ENCODE assay signal across 13 cellular contexts in genomic region chr2:128366746-128367511, GRCh38. TPM values are rescaled to one million over a fixed set of nuclear protein-coding genes. Genes with fewer than 3 reads are reported as not detected.
DNase-seq lines count a peak whose midpoint lies in the region; ATAC-seq and TF ChIP-seq lines count a peak whose summit lies in the region.
"Had no signal": no experiment of that assay in that cellular context is flagged by ENCODE, and none has a peak within 500 bp of the region (broad histone marks: within the 10 kb centered on the region; RNA-seq: fewer than 3 reads in every experiment).

No MANE protein-coding gene starts in this region.

- peak; percentile 91 for TF ChIP-seq EP300 in Ishikawa (IDR thresholded peaks at IDR 0.05; ENCODE audit: borderline replicate concordance)

- CTCF ChIA-PET in activated naive CD4-positive, alpha-beta T cell treated with anti-CD3 and anti-CD28 coated beads, Interleukin-2, amount 10 ng/mL, durations not matched to agents 7 days and 5 days (lab: Charles Lee): no interaction called here

- no peaks in the 10 kb centered on the region for H3K9me3 Mint-ChIP-seq in activated T-helper 2 cell treated with anti-CD3 and anti-CD28 coated beads, Interferon-gamma antibody, Interleukin-2, Interleukin-4, amounts not matched to agents 10 μg/mL and 5 μg/mL and 100 μg/mL, durations not matched to agents 14 hours and 24 hours and 36 hours
- no peaks in the 10 kb centered on the region for H3K9me3 Mint-ChIP-seq in activated naive CD4-positive, alpha-beta T cell treated with anti-CD3 and anti-CD28 coated beads, Interleukin-2, amount 10 ng/mL, durations not matched to agents 7 days and 5 days
- H3K9me3 Mint-ChIP-seq: dendritic cell treated with granulocyte-macrophage colony-stimulating factor and Interleukin-4, amounts not matched to agents 40 ng/mL and 50 ng/mL, for 4 days; T-helper 2 cell treated with Interferon-gamma antibody and Interleukin-4, amounts not matched to agents 5 μg/mL and 100 μg/mL, for 36 hours had no signal

- H3K27ac Mint-ChIP-seq in activated T-helper 2 cell treated with anti-CD3 and anti-CD28 coated beads, Interferon-gamma antibody, Interleukin-2, Interleukin-4, amounts not matched to agents 10 μg/mL and 5 μg/mL and 100 μg/mL, durations not matched to agents 14 hours and 24 hours and 36 hours: no peak overlapping the region
- H3K27ac Mint-ChIP-seq in activated naive CD4-positive, alpha-beta T cell treated with anti-CD3 and anti-CD28 coated beads, Interleukin-2, amount 10 ng/mL, durations not matched to agents 7 days and 5 days: no peak overlapping the region
- H3K27ac Mint-ChIP-seq: dendritic cell treated with granulocyte-macrophage colony-stimulating factor and Interleukin-4, amounts not matched to agents 40 ng/mL and 50 ng/mL, for 4 days; T-helper 2 cell treated with Interferon-gamma antibody and Interleukin-4, amounts not matched to agents 5 μg/mL and 100 μg/mL, for 36 hours had no signal

- ATAC-seq in sciatic nerve (no peak), HG03342 (IDR thresholded peaks at IDR 0.05; ENCODE audit: unreplicated experiment) (no peak)

- H3K27me3 Mint-ChIP-seq in activated T-helper 2 cell treated with anti-CD3 and anti-CD28 coated beads, Interferon-gamma antibody, Interleukin-2, Interleukin-4, amounts not matched to agents 10 μg/mL and 5 μg/mL and 100 μg/mL, durations not matched to agents 14 hours and 24 hours and 36 hours (ENCODE audit: low read depth): no peaks in the 10 kb centered on the region
- H3K27me3 Mint-ChIP-seq in activated naive CD4-positive, alpha-beta T cell treated with anti-CD3 and anti-CD28 coated beads, Interleukin-2, amount 10 ng/mL, durations not matched to agents 7 days and 5 days: peaks cover 11% of the 10 kb centered on the region

- intact Hi-C loops in sciatic nerve (cut with DNase I): no loop called here
- intact Hi-C loops in activated T-helper 2 cell treated with anti-CD3 and anti-CD28 coated beads, Interferon-gamma antibody, Interleukin-2, Interleukin-4, amounts not matched to agents 10 μg/mL and 5 μg/mL and 100 μg/mL, durations not matched to agents 14 hours and 24 hours and 36 hours (cut with micrococcal nuclease): no loop called here

- no peaks in the 10 kb centered on the region for H3K36me3 Mint-ChIP-seq in activated T-helper 2 cell treated with anti-CD3 and anti-CD28 coated beads, Interferon-gamma antibody, Interleukin-2, Interleukin-4, amounts not matched to agents 10 μg/mL and 5 μg/mL and 100 μg/mL, durations not matched to agents 14 hours and 24 hours and 36 hours (ENCODE audit: low read depth)
- H3K36me3 Mint-ChIP-seq in activated naive CD4-positive, alpha-beta T cell treated with anti-CD3 and anti-CD28 coated beads, Interleukin-2, amount 10 ng/mL, durations not matched to agents 7 days and 5 days: no peaks in the 10 kb centered on the region

- no peak overlapping the region for H3K4me3 Mint-ChIP-seq in activated T-helper 2 cell treated with anti-CD3 and anti-CD28 coated beads, Interferon-gamma antibody, Interleukin-2, Interleukin-4, amounts not matched to agents 10 μg/mL and 5 μg/mL and 100 μg/mL, durations not matched to agents 14 hours and 24 hours and 36 hours (ENCODE audit: low read depth)
- no peak overlapping the region for H3K4me3 Mint-ChIP-seq in activated naive CD4-positive, alpha-beta T cell treated with anti-CD3 and anti-CD28 coated beads, Interleukin-2, amount 10 ng/mL, durations not matched to agents 7 days and 5 days
- H3K4me3 Mint-ChIP-seq: dendritic cell treated with granulocyte-macrophage colony-stimulating factor and Interleukin-4, amounts not matched to agents 40 ng/mL and 50 ng/mL, for 4 days; T-helper 2 cell treated with Interferon-gamma antibody and Interleukin-4, amounts not matched to agents 5 μg/mL and 100 μg/mL, for 36 hours had no signal

- TF ChIP-seq RAD21 in Ishikawa (IDR thresholded peaks at IDR 0.05; ENCODE audit: low read depth): no peak

- no peaks in the 10 kb centered on the region for H3K4me1 Mint-ChIP-seq in activated T-helper 2 cell treated with anti-CD3 and anti-CD28 coated beads, Interferon-gamma antibody, Interleukin-2, Interleukin-4, amounts not matched to agents 10 μg/mL and 5 μg/mL and 100 μg/mL, durations not matched to agents 14 hours and 24 hours and 36 hours (ENCODE audit: low read depth)
- no peaks in the 10 kb centered on the region for H3K4me1 Mint-ChIP-seq in activated naive CD4-positive, alpha-beta T cell treated with anti-CD3 and anti-CD28 coated beads, Interleukin-2, amount 10 ng/mL, durations not matched to agents 7 days and 5 days

- DNase-seq in NCI-H345 treated with DMSO at 0.1 percent for 48 hours (lab: John Stamatoyannopoulos, UW; ENCODE audit: unreplicated experiment): peak; percentile 82
- peak; percentile 45 for DNase-seq in left kidney (ENCODE audit: low read depth, low spot score)
- peak; percentile 43 for DNase-seq in sciatic nerve (ENCODE audit: low spot score)
- DNase-seq in activated T-helper 2 cell treated with anti-CD3 and anti-CD28 coated beads, Interferon-gamma antibody, Interleukin-2, Interleukin-4, amounts not matched to agents 10 μg/mL and 5 μg/mL and 100 μg/mL, durations not matched to agents 14 hours and 24 hours and 36 hours (ENCODE audit: low spot score): no peak
- no peak for DNase-seq in activated naive CD4-positive, alpha-beta T cell treated with anti-CD3 and anti-CD28 coated beads, Interleukin-2, amount 10 ng/mL, durations not matched to agents 7 days and 5 days
- DNase-seq: activated CD4-positive, CD25-positive, alpha-beta regulatory T cell treated with anti-CD3 and anti-CD28 coated beads, Interleukin-2, amount 50 U/mL, for 72 hours; SIG-M5; stimulated activated CD4-positive, alpha-beta T cell treated with anti-CD3 and anti-CD28 coated beads, Interleukin-4, amount 100 ng/mL, for 1 hour; stimulated activated CD8-positive, alpha-beta memory T cell treated with anti-CD3 and anti-CD28 coated beads, Interleukin-4, amount 100 ng/mL, for 48 hours had no signal

TF ChIP-seq in Ishikawa, 13 proteins besides CTCF, POLR2A, EP300 and RAD21:
- TF ChIP-seq FOXM1 (IDR thresholded peaks at IDR 0.05; ENCODE audit: borderline replicate concordance, low read depth) (peak; percentile 79), EGR1 (IDR thresholded peaks at IDR 0.05) (no peak), ZBTB7A (IDR thresholded peaks at IDR 0.05; ENCODE audit: low read depth) (no peak), CEBPB (IDR thresholded peaks at IDR 0.05) (no peak), TEAD4 (IDR thresholded peaks at IDR 0.05) (peak; percentile 81), TAF1 (IDR thresholded peaks at IDR 0.05; ENCODE audit: low read depth) (0 out of 2 replicates have a peak, but pooled peaks have one; percentile 24), USF1 (IDR thresholded peaks at IDR 0.05) (no peak), TCF12 (IDR thresholded peaks at IDR 0.05; ENCODE audit: low read depth) (peak; percentile 89), YY1 (IDR thresholded peaks at IDR 0.05; ENCODE audit: low read depth) (peak; percentile 9; the same call in 1 of the 2 replicates), CREB1 (IDR thresholded peaks at IDR 0.05; ENCODE audit: low read depth) (no peak), NFIC (IDR thresholded peaks at IDR 0.05) (peak; percentile 74)
- TF ChIP-seq, protein P1, sequence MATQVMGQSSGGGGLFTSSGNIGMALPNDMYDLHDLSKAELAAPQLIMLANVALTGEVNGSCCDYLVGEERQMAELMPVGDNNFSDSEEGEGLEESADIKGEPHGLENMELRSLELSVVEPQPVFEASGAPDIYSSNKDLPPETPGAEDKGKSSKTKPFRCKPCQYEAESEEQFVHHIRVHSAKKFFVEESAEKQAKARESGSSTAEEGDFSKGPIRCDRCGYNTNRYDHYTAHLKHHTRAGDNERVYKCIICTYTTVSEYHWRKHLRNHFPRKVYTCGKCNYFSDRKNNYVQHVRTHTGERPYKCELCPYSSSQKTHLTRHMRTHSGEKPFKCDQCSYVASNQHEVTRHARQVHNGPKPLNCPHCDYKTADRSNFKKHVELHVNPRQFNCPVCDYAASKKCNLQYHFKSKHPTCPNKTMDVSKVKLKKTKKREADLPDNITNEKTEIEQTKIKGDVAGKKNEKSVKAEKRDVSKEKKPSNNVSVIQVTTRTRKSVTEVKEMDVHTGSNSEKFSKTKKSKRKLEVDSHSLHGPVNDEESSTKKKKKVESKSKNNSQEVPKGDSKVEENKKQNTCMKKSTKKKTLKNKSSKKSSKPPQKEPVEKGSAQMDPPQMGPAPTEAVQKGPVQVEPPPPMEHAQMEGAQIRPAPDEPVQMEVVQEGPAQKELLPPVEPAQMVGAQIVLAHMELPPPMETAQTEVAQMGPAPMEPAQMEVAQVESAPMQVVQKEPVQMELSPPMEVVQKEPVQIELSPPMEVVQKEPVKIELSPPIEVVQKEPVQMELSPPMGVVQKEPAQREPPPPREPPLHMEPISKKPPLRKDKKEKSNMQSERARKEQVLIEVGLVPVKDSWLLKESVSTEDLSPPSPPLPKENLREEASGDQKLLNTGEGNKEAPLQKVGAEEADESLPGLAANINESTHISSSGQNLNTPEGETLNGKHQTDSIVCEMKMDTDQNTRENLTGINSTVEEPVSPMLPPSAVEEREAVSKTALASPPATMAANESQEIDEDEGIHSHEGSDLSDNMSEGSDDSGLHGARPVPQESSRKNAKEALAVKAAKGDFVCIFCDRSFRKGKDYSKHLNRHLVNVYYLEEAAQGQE (IDR thresholded peaks at IDR 0.05; ENCODE audit: low read depth): no peak
- TF ChIP-seq, protein P2, sequence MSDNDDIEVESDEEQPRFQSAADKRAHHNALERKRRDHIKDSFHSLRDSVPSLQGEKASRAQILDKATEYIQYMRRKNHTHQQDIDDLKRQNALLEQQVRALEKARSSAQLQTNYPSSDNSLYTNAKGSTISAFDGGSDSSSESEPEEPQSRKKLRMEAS (IDR thresholded peaks at IDR 0.05): peak; percentile 81

RNA-seq across cellular contexts. Expression of gene HS6ST1, which starts 48.3 kb away (rescaled TPM):
- total RNA-seq in sciatic nerve: 27.2 TPM
- 17.6 and 17.7 TPM in 2 replicates for total RNA-seq in activated T-helper 2 cell treated with anti-CD3 and anti-CD28 coated beads, Interferon-gamma antibody, Interleukin-2, Interleukin-4, amounts not matched to agents 10 μg/mL and 5 μg/mL and 100 μg/mL, durations not matched to agents 14 hours and 24 hours and 36 hours

Comparison
In these comparisons a context has a peak if more than half of its experiments do, and no peak if none do; other contexts are left out.
1. DNase-seq: peak in NCI-H345 treated with DMSO at 0.1 percent for 48 hours (single experiment), left kidney (single experiment) and sciatic nerve (single experiment); none in activated T-helper 2 cell treated with anti-CD3 and anti-CD28 coated beads, Interferon-gamma antibody, Interleukin-2, Interleukin-4, amounts not matched to agents 10 μg/mL and 5 μg/mL and 100 μg/mL, durations not matched to agents 14 hours and 24 hours and 36 hours (single experiment) and activated naive CD4-positive, alpha-beta T cell treated with anti-CD3 and anti-CD28 coated beads, Interleukin-2, amount 10 ng/mL, durations not matched to agents 7 days and 5 days (single experiment).